17 cellular contexts compared by ENCODE assay signal in genomic region chr3:123936400-123936799, GRCh38. TPM values are rescaled to one million over a fixed set of nuclear protein-coding genes. Genes with fewer than 3 reads are reported as not detected.
"Had no signal": no experiment of that assay in that cellular context is flagged by ENCODE, and none has a peak within 500 bp of the region (broad histone marks: within the 10 kb centered on the region; RNA-seq: fewer than 3 reads in every experiment).

No MANE protein-coding gene starts in this region.

- H3K36me3 ChIP-seq: vagina had no signal

- H3K4me3 ChIP-seq: dorsolateral prefrontal cortex, left lung, tibial artery, vagina had no signal

- H3K27me3 ChIP-seq: dorsolateral prefrontal cortex, left lung, neutrophil, tibial artery, vagina had no signal

- DNase-seq: activated CD4-positive, alpha-beta T cell treated with anti-CD3 and anti-CD28 coated beads, Interleukin-2, amount 50 U/mL, for 48 hours; activated CD4-positive, CD25-positive, alpha-beta regulatory T cell treated with anti-CD3 and anti-CD28 coated beads, Interleukin-2, amount 50 U/mL, for 72 hours; activated naive CD4-positive, alpha-beta T cell treated with anti-CD3 and anti-CD28 coated beads, Interleukin-2, amount 50 U/mL, for 16 hours; dorsolateral prefrontal cortex; islet precursor cell; left lung; natural killer cell; posterior cingulate gyrus; stimulated activated CD4-positive, alpha-beta T cell treated with anti-CD3 and anti-CD28 coated beads, Interleukin-4, amount 100 ng/mL, for 1 hour; stimulated activated naive B cell treated with anti-CD40 and anti-IgM and Interleukin-4, amounts not matched to agents 10 μg/mL and 1 μg/mL and 100 μg/mL, for 72 hours; tibial artery had no signal

- H3K9me3 ChIP-seq: left lung, neutrophil, tibial artery, vagina had no signal

- ATAC-seq: activated T-helper 17 cell treated with anti-CD3 and anti-CD28 coated beads, Interleukin-2, amount 50 U/mL, for 72 hours; esophagus mucosa; left lung; natural killer cell; stimulated activated naive B cell treated with anti-CD40 and anti-IgM and Interleukin-4, amounts not matched to agents 10 μg/mL and 1 μg/mL and 100 μg/mL, for 72 hours had no signal

- H3K27ac ChIP-seq: dorsolateral prefrontal cortex, left lung, neutrophil, vagina had no signal

- H3K4me1 ChIP-seq: left lung, vagina had no signal

RNA-seq across cellular contexts. Expression of gene ROPN1, which starts 55.5 kb away (rescaled TPM):
- total RNA-seq: activated T-helper 17 cell treated with anti-CD3 and anti-CD28 coated beads, Interleukin-2, amount 50 U/mL, for 72 hours; esophagus mucosa; left lung; natural killer cell; skeletal muscle tissue; vagina had no signal
- polyA plus RNA-seq: adipose tissue had no signal
